ENCODE assay signal across 8 cellular contexts in the genomic region with DNA sequence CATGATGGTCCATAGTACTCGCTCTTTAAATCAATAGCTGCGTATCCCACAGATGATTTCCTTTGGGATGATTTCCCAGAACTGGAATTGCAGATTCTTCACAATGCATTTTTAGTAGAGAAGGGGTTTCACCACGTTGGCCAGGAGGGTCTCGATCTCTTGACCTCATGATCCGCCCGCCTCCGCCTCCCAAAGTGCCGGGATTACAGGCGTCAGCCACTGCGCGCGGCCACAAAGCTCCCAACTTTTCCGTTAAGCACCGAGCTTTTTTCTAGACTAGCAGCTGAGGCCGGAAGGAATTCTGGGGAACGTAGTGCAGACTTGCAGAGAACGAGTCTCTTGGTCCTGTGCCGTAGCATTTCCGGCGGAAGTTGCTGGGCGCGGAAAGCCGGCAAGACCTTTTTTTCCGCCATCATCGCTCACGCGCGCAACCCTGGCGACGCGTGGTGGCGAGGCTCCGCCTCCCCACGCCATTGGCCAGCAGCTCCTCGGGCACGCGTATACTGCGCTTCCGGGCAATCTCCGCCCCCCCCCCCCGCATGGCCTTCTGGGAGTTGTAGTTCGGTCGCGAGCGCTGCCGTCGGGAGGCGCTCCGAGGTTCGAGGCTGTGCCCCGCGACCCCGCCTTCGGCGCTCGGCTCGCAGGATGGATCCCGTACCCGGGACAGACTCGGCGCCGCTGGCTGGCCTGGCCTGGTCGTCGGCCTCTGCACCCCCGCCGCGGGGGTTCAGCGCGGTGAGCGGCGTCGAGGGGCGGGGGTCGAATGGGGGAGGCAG. TPM values are rescaled to one million over a fixed set of nuclear protein-coding genes. Genes with fewer than 3 reads are reported as not detected.
DNase-seq lines count a peak whose midpoint lies in the region; ATAC-seq and TF ChIP-seq lines count a peak whose summit lies in the region.

A gene (plus strand): TSS at position 557 of the 776 bp plus-strand sequence. CDS start 89 bp downstream, at position 646.

- WGBS in ovary, 3 donors, result 0 to 1% (median 0%) methylated on average over 41 to 74 of the region's 74 CpGs
- 2% methylated on average over 23 of the region's 74 CpGs for WGBS in thyroid gland, 2 donors

- H3K27me3 Mint-ChIP-seq in activated naive CD8-positive, alpha-beta T cell treated with anti-CD3 and anti-CD28 coated beads, Interleukin-2, amount 50 U/mL, for 24 hours, result no peaks in the 10 kb centered on the region

- H3K27ac ChIP-seq in ovary, result peak within 1 kb of the TSS; percentile 31 to 77
- H3K27ac ChIP-seq in thyroid gland, result peak within 1 kb of the TSS; percentile 66 to 86 (median 68)

- peak within 1 kb of the TSS; percentile 91 for H3K27ac Mint-ChIP-seq in activated naive CD8-positive, alpha-beta T cell treated with anti-CD3 and anti-CD28 coated beads, Interleukin-2, amount 50 U/mL, for 24 hours

- H3K4me3 Mint-ChIP-seq in activated naive CD8-positive, alpha-beta T cell treated with anti-CD3 and anti-CD28 coated beads, Interleukin-2, amount 50 U/mL, for 24 hours, result peak within 1 kb of the TSS; percentile 88

- peaks cover 16% of the 10 kb centered on the region for H3K4me1 Mint-ChIP-seq in activated naive CD8-positive, alpha-beta T cell treated with anti-CD3 and anti-CD28 coated beads, Interleukin-2, amount 50 U/mL, for 24 hours

- CTCF ChIA-PET in GM10248 (lab: Yijun Ruan, JAX), result interaction anchor here (0.9 to 1.8 kb wide), 10 partner anchors 10 to 94 kb away, joined by 3 to 11 read pairs (median 4); a partner anchor contains a TSS

- H3K4me1 ChIP-seq in ovary (ENCODE audit: insufficient read depth), result peaks cover 5% of the 10 kb centered on the region
- peaks cover 7 to 8% of the 10 kb centered on the region in 2 donors for H3K4me1 ChIP-seq in thyroid gland

- no peaks in the 10 kb centered on the region for H3K27me3 ChIP-seq in ovary
- no peaks in the 10 kb centered on the region for H3K27me3 ChIP-seq in thyroid gland

- H3K4me3 ChIP-seq in ovary (peak within 1 kb of the TSS; percentile 75), thyroid gland (replicated peaks in 1 of 3) (peak within 1 kb of the TSS; percentile 74 to 94 (median 85))

- peak; percentile 80 for TF ChIP-seq EP300 in ovary (IDR thresholded peaks at IDR 0.05)

- no peaks in the 10 kb centered on the region for H3K9me3 Mint-ChIP-seq in activated naive CD8-positive, alpha-beta T cell treated with anti-CD3 and anti-CD28 coated beads, Interleukin-2, amount 50 U/mL, for 24 hours

- H3K36me3 ChIP-seq in ovary (no peaks in the 10 kb centered on the region), thyroid gland (peaks cover 0 to 8% of the 10 kb centered on the region in 2 donors)

- TF ChIP-seq CTCF in GM10248 (IDR thresholded peaks at IDR 0.05; ENCODE audit: control extremely low read depth, extremely low read depth, low read depth, missing control alignments) (no peak), ovary (IDR thresholded peaks at IDR 0.05) (no peak), thyroid gland (IDR thresholded peaks at IDR 0.05) (no peak)

- no peaks in the 10 kb centered on the region for H3K9me3 ChIP-seq in ovary
- no peaks in the 10 kb centered on the region for H3K9me3 ChIP-seq in thyroid gland

- H3K36me3 Mint-ChIP-seq in activated naive CD8-positive, alpha-beta T cell treated with anti-CD3 and anti-CD28 coated beads, Interleukin-2, amount 50 U/mL, for 24 hours (ENCODE audit: low read depth), result peaks cover 2% of the 10 kb centered on the region

- intact Hi-C loops in Right ventricle myocardium inferior (cut with DNase I), result loop anchor here (5.0 kb wide), 1 partner anchor 48 kb away; no protein-coding TSS in a partner anchor
- intact Hi-C loops in ovary (cut with DNase I), result loop anchor here in 1 of 4 donors (5.0 kb wide), 1 partner anchor 48 kb away; no protein-coding TSS in a partner anchor
- intact Hi-C loops in thyroid gland (cut with DNase I), result no loop called here

- peak; percentile 99 for DNase-seq in GM10248 (ENCODE audit: extremely low spot score)
- peak; percentile 92 for DNase-seq in NCI-H1417 treated with DMSO at 0.1 percent for 48 hours (lab: John Stamatoyannopoulos, UW)
- peak; percentile 99 for DNase-seq in SW480 (ENCODE audit: low spot score)
- DNase-seq in activated naive CD8-positive, alpha-beta T cell treated with anti-CD3 and anti-CD28 coated beads, Interleukin-2, amount 50 U/mL, for 24 hours, result peak; percentile 96
- peak; percentile 99 for DNase-seq in Right ventricle myocardium inferior (ENCODE audit: missing footprints)
- DNase-seq in ovary, result peak; percentile 97 to 98 (median 97)
- peak; percentile 98 to 99 for DNase-seq in thyroid gland

- ATAC-seq in HG02759 (IDR thresholded peaks at IDR 0.05; ENCODE audit: unreplicated experiment), result peak; percentile 90
- peak; percentile 96 for ATAC-seq in activated naive CD8-positive, alpha-beta T cell treated with anti-CD3 and anti-CD28 coated beads, Interleukin-2, amount 50 U/mL, for 24 hours
- ATAC-seq in Right ventricle myocardium inferior, result peak; percentile 99

- TF ChIP-seq POLR2A in ovary (IDR thresholded peaks at IDR 0.05), result peak; percentile 35
- TF ChIP-seq POLR2A in thyroid gland (IDR thresholded peaks at IDR 0.05), result peak in 1 of 2 donors; percentile 52

- POLR2A ChIA-PET in GM10248 (lab: Yijun Ruan, JAX), result interaction anchor here (0.7 to 1.6 kb wide), 3 partner anchors 14 to 186 kb away, joined by 3 to 10 read pairs (median 3); a partner anchor contains a TSS

RNA-seq across cellular contexts. Expression of the gene that starts here (rescaled TPM):
- total RNA-seq in Right ventricle myocardium inferior (19.9 TPM), ovary (10 to 100 TPM; 54.4 to 90.4 (median 81.4) TPM), thyroid gland (100 to 1,000 TPM in 1 of 4 donors, 10 to 100 TPM in 3; 51.5 to 146 (median 68.3) TPM)
- polyA plus RNA-seq in ovary, result 10 to 100 TPM in 1 of 2 donors, 1 to 10 TPM in 1; 7.6 to 77.8 TPM

Comparison
In these comparisons a context has a peak if more than half of its experiments do, and no peak if none do; other contexts are left out.
1. Peak in every context shown above with its lines: DNase-seq, ATAC-seq, H3K4me3 ChIP-seq and H3K27ac ChIP-seq.